Comparison of ENCODE assay signal across 23 cellular contexts in genomic region chr2:119939915-119940314, GRCh38.
"Had no signal": no experiment of that assay in that cellular context is flagged by ENCODE, and none has a peak within 500 bp of the region (broad histone marks: within the 10 kb centered on the region; RNA-seq: fewer than 3 reads in every experiment).

No MANE protein-coding gene starts in this region.

- H3K27me3 ChIP-seq: colonic mucosa, dorsolateral prefrontal cortex, esophagus muscularis mucosa, thyroid gland had no signal

- H3K27me3 Mint-ChIP-seq: activated CD4-positive, alpha-beta memory T cell treated with anti-CD3 and anti-CD28 coated beads, Interleukin-2, amount 10 ng/mL, durations not matched to agents 7 days and 5 days; activated CD8-positive, alpha-beta memory T cell treated with anti-CD3 and anti-CD28 coated beads, Interleukin-2, amount 10 ng/mL, durations not matched to agents 7 days and 5 days; activated naive CD4-positive, alpha-beta T cell treated with anti-CD3 and anti-CD28 coated beads, Interleukin-2, amount 10 ng/mL, durations not matched to agents 7 days and 5 days; brain; stimulated activated naive CD8-positive, alpha-beta T cell treated with anti-CD3 and anti-CD28 coated beads, Interleukin-15, Interleukin-2, amounts not matched to agents 100 ng/mL and 50 ng/mL, for 24 hours; T-helper 17 cell had no signal

- DNase-seq: activated CD4-positive, alpha-beta memory T cell treated with anti-CD3 and anti-CD28 coated beads, Interleukin-2, amount 10 ng/mL, durations not matched to agents 7 days and 5 days; activated CD4-positive, alpha-beta T cell treated with anti-CD3 and anti-CD28 coated beads for 48 hours; activated CD8-positive, alpha-beta memory T cell treated with anti-CD3 and anti-CD28 coated beads, Interleukin-2, amount 10 ng/mL, durations not matched to agents 7 days and 5 days; activated effector memory CD4-positive, alpha-beta T cell treated with anti-CD3 and anti-CD28 coated beads, Interleukin-2, amount 50 U/mL, for 16 hours; activated naive CD4-positive, alpha-beta T cell treated with anti-CD3 and anti-CD28 coated beads, Interleukin-2, amount 10 ng/mL, durations not matched to agents 7 days and 5 days; activated T-cell treated with anti-CD3 and anti-CD28 coated beads for 4 hours; aorta; central memory CD4-positive, alpha-beta T cell; colonic mucosa; dorsolateral prefrontal cortex; midbrain; nephron progenitor cell; stimulated activated CD4-positive, alpha-beta T cell treated with anti-CD3 and anti-CD28 coated beads, Interleukin-4, amount 100 ng/mL, for 24 hours; substantia nigra; SW 1271; T-helper 17 cell; thyroid gland had no signal

- ATAC-seq: activated CD8-positive, alpha-beta memory T cell treated with anti-CD3 and anti-CD28 coated beads, Interleukin-2, amount 10 ng/mL, durations not matched to agents 7 days and 5 days; T-helper 17 cell had no signal

- H3K9ac ChIP-seq: parathyroid adenoma had no signal

- H3K27ac Mint-ChIP-seq: activated CD4-positive, alpha-beta memory T cell treated with anti-CD3 and anti-CD28 coated beads, Interleukin-2, amount 10 ng/mL, durations not matched to agents 7 days and 5 days; activated CD8-positive, alpha-beta memory T cell treated with anti-CD3 and anti-CD28 coated beads, Interleukin-2, amount 10 ng/mL, durations not matched to agents 7 days and 5 days; activated naive CD4-positive, alpha-beta T cell treated with anti-CD3 and anti-CD28 coated beads, Interleukin-2, amount 10 ng/mL, durations not matched to agents 7 days and 5 days; nephron progenitor cell; stimulated activated naive CD8-positive, alpha-beta T cell treated with anti-CD3 and anti-CD28 coated beads, Interleukin-15, Interleukin-2, amounts not matched to agents 100 ng/mL and 50 ng/mL, for 24 hours had no signal

- H3K4me1 Mint-ChIP-seq: brain, nephron progenitor cell had no signal

- H3K36me3 ChIP-seq: colonic mucosa, thyroid gland had no signal

- FAIRE-seq: frontal cortex, keratinocyte had no signal

- H3K9me3 ChIP-seq: colonic mucosa, esophagus muscularis mucosa, thyroid gland had no signal

- H2AFZ ChIP-seq: parathyroid adenoma had no signal

- H3K4me1 ChIP-seq: colonic mucosa, parathyroid adenoma, thyroid gland had no signal

- H3K9me3 Mint-ChIP-seq: brain; nephron progenitor cell; stimulated activated naive CD8-positive, alpha-beta T cell treated with anti-CD3 and anti-CD28 coated beads, Interleukin-15, Interleukin-2, amounts not matched to agents 100 ng/mL and 50 ng/mL, for 24 hours had no signal

- H3K4me3 Mint-ChIP-seq: activated CD4-positive, alpha-beta memory T cell treated with anti-CD3 and anti-CD28 coated beads, Interleukin-2, amount 10 ng/mL, durations not matched to agents 7 days and 5 days; activated CD8-positive, alpha-beta memory T cell treated with anti-CD3 and anti-CD28 coated beads, Interleukin-2, amount 10 ng/mL, durations not matched to agents 7 days and 5 days; activated naive CD4-positive, alpha-beta T cell treated with anti-CD3 and anti-CD28 coated beads, Interleukin-2, amount 10 ng/mL, durations not matched to agents 7 days and 5 days; brain; nephron progenitor cell; stimulated activated naive CD8-positive, alpha-beta T cell treated with anti-CD3 and anti-CD28 coated beads, Interleukin-15, Interleukin-2, amounts not matched to agents 100 ng/mL and 50 ng/mL, for 24 hours; T-helper 17 cell had no signal

- H3K27ac ChIP-seq: colonic mucosa, dorsolateral prefrontal cortex, esophagus muscularis mucosa, parathyroid adenoma, thyroid gland had no signal

- H3K79me2 ChIP-seq: parathyroid adenoma had no signal

- H3K4me3 ChIP-seq: colonic mucosa, dorsolateral prefrontal cortex, esophagus muscularis mucosa, thyroid gland had no signal
